15 cellular contexts compared by ENCODE assay signal in the genomic region with DNA sequence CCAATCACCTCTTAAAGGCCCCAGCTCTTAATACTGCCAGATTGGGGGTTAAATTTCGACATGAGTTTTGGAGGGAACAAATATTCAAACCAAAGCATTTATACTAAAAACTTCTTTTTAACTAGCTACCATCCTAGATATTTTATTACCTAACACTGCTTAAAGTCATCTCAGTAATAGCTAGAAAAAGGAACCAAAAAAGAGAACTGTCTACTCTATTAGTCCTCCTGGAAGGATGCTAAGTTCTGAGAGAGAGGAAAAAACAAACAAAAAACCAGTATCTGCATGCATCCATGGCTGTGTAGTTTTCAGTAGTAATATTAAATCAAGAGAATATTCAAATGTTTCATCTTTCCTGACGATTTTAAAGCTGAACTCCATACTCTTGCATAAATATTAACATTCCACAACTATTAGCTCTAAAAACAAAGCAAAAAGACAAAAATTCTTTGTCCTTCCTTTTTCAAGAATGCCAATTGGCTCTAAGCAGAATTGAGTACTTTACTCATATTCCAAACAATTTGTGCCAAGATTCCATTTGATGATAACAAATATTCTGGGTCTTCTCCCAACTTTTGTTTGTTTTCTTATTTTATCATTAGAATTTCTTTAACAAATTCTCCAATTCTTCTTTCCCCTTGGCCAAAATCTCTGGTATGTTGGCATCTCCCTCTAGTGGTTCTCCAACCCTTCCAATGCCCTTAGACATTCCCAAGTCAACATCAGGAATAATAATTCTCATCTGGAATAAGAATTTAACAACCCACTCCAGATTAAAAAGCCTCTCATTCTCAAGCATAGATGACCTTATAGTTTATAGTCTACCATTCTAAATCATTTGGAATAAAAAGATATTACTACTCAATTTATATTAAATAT. TPM values are rescaled to one million over a fixed set of nuclear protein-coding genes. Genes with fewer than 3 reads are reported as not detected.
DNase-seq lines count a peak whose midpoint lies in the region; ATAC-seq, FAIRE-seq and TF ChIP-seq lines count a peak whose summit lies in the region.
"Had no signal": no experiment of that assay in that cellular context is flagged by ENCODE, and none has a peak within 500 bp of the region (broad histone marks: within the 10 kb centered on the region; RNA-seq: fewer than 3 reads in every experiment).

No MANE protein-coding gene starts in this region.

- H3K4me1 ChIP-seq in kidney (ENCODE audit: control insufficient read depth in 1 of 2, insufficient read depth in 1 of 2, low read depth in 1 of 2, low read length in 2 of 2) = peaks cover 3 to 7% of the 10 kb centered on the region in 2 donors

- ATAC-seq in GM18873 (IDR thresholded peaks at IDR 0.05; ENCODE audit: low FRiP score, unreplicated experiment) = no peak
- ATAC-seq: body of pancreas had no signal

- no peak overlapping the region for H3K27ac Mint-ChIP-seq in progenitor cell of endocrine pancreas
- H3K27ac Mint-ChIP-seq: T-helper 1 cell treated with Interleukin-12 subunit alpha and Interleukin-12 subunit beta and Interleukin-4 antibody, amounts not matched to agents 30 μg/mL and 1 μg/mL, for 36 hours had no signal

- no peak overlapping the region for H3K4me3 Mint-ChIP-seq in progenitor cell of endocrine pancreas (ENCODE audit: low read depth)
- H3K4me3 Mint-ChIP-seq: T-helper 1 cell treated with Interleukin-12 subunit alpha and Interleukin-12 subunit beta and Interleukin-4 antibody, amounts not matched to agents 30 μg/mL and 1 μg/mL, for 36 hours had no signal

- H3K4me1 Mint-ChIP-seq in progenitor cell of endocrine pancreas (ENCODE audit: low read depth) = peaks cover 9% of the 10 kb centered on the region

- H3K4me3 ChIP-seq in kidney (ENCODE audit: low read length in 2 of 2) = no peak overlapping the region
- H3K4me3 ChIP-seq: body of pancreas, lung, thoracic aorta had no signal

- FAIRE-seq in kidney (lab: Jason Lieb, UNC) = no peak

- DNase-seq in EL = peak; percentile 43
- peak; percentile 46 for DNase-seq in MV-4-11 (lab: John Stamatoyannopoulos, UW)
- no peak for DNase-seq in progenitor cell of endocrine pancreas (ENCODE audit: low spot score, unreplicated experiment)
- no peak for DNase-seq in kidney
- DNase-seq in activated CD8-positive, alpha-beta memory T cell treated with anti-CD3 and anti-CD28 coated beads, Interleukin-2, amount 50 U/mL, for 4 hours = no peak
- DNase-seq: body of pancreas, Kasumi-1, NCI-H510A treated with DMSO at 0.1 percent for 48 hours, posterior cingulate gyrus had no signal

- no peaks in the 10 kb centered on the region for H3K9me3 Mint-ChIP-seq in progenitor cell of endocrine pancreas (ENCODE audit: low read depth)
- H3K9me3 Mint-ChIP-seq: T-helper 1 cell treated with Interleukin-12 subunit alpha and Interleukin-12 subunit beta and Interleukin-4 antibody, amounts not matched to agents 30 μg/mL and 1 μg/mL, for 36 hours had no signal

- no peak overlapping the region for H3K9ac ChIP-seq in kidney (ENCODE audit: low read length in 2 of 2)

- H3K27ac ChIP-seq in cingulate gyrus (ENCODE audit: low read depth, low read length) (peak overlapping the region; percentile 67), kidney (ENCODE audit: low read depth in 2 of 2, low read length in 2 of 2) (no peak overlapping the region)
- H3K27ac ChIP-seq: body of pancreas, thoracic aorta had no signal

- intact Hi-C loops in kidney (cut with DNase I) = no loop called here

- no peaks in the 10 kb centered on the region for H3K27me3 Mint-ChIP-seq in progenitor cell of endocrine pancreas

- TF ChIP-seq CTCF in progenitor cell of endocrine pancreas (IDR thresholded peaks at IDR 0.05; ENCODE audit: unreplicated experiment) (peak; percentile 17), kidney (IDR thresholded peaks at IDR 0.05; ENCODE audit: borderline replicate concordance, extremely low read depth, insufficient read depth) (no peak)

- no peaks in the 10 kb centered on the region for H3K9me3 ChIP-seq in kidney (ENCODE audit: control insufficient read depth in 1 of 2, low read length in 2 of 2)
- H3K9me3 ChIP-seq: body of pancreas, thoracic aorta had no signal

- peaks cover 10 to 11% of the 10 kb centered on the region in 2 donors for H3K36me3 ChIP-seq in kidney (ENCODE audit: control insufficient read depth in 1 of 2, insufficient read depth in 2 of 2, low read length in 2 of 2)

- peaks cover 23% of the 10 kb centered on the region for H3K36me3 Mint-ChIP-seq in progenitor cell of endocrine pancreas (ENCODE audit: insufficient read depth)

RNA-seq across cellular contexts. Expression of a gene that starts 5.5 kb away (rescaled TPM):
- total RNA-seq in progenitor cell of endocrine pancreas (20.4 and 24.4 TPM in 2 replicates), kidney (13.7 TPM)
- polyA plus RNA-seq in kidney (ENCODE audit: insufficient read depth, low read depth, low replicate concordance) = 6.6 TPM

RNA-seq across cellular contexts. Expression of a gene that starts 56.1 kb away (rescaled TPM):
- total RNA-seq in progenitor cell of endocrine pancreas = not detected in 2 replicates
- total RNA-seq in kidney = not detected
- polyA plus RNA-seq in kidney (ENCODE audit: insufficient read depth, low read depth, low replicate concordance) = not detected
- total RNA-seq: body of pancreas, Daoy, thoracic aorta had no signal

Comparison
In these comparisons a context has a peak if more than half of its experiments do, and no peak if none do; other contexts are left out.
1. DNase-seq: peak in EL (single experiment) and MV-4-11 (single experiment); none in progenitor cell of endocrine pancreas (single experiment), kidney (single experiment) and activated CD8-positive, alpha-beta memory T cell treated with anti-CD3 and anti-CD28 coated beads, Interleukin-2, amount 50 U/mL, for 4 hours (single experiment).